ENCODE assay signal across 11 cellular contexts in the genomic region with DNA sequence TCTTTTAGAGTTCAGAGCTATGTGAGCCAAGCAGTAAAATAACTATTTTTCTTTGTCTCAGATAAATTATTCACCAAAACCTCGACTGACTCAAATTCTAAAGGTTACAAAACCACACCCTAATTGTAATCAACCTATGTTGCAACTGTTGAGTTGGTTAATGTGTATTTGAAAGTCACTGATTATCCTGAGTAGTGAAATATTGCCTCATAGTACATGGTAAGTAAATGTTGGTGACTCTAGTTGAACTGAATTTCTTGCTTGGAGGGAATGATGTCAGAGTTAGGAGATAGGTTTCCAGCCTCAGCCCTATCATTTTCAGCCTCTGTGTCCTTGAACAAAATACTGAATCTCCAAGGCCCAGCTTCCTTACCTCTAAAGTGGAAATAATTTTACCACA. TPM values are rescaled to one million over a fixed set of nuclear protein-coding genes. Genes with fewer than 3 reads are reported as not detected.
DNase-seq lines count a peak whose midpoint lies in the region; ATAC-seq and TF ChIP-seq lines count a peak whose summit lies in the region.
"Had no signal": no experiment of that assay in that cellular context is flagged by ENCODE, and none has a peak within 500 bp of the region (broad histone marks: within the 10 kb centered on the region; RNA-seq: fewer than 3 reads in every experiment).

No MANE protein-coding gene starts in this region.

- TF ChIP-seq CTCF in RWPE2 (IDR thresholded peaks at IDR 0.05; ENCODE audit: poor library complexity, severe bottlenecking): no peak

- H3K9me3 Mint-ChIP-seq in activated naive CD4-positive, alpha-beta T cell treated with anti-CD3 and anti-CD28 coated beads, Interleukin-2, amount 50 U/mL, for 72 hours: no peaks in the 10 kb centered on the region

- peak; percentile 70 for ATAC-seq in HG02943 (IDR thresholded peaks at IDR 0.05; ENCODE audit: low read depth, unreplicated experiment)
- peak; percentile 76 for ATAC-seq in RWPE2 (ENCODE audit: low read depth)
- no peak for ATAC-seq in GM19023 (IDR thresholded peaks at IDR 0.05; ENCODE audit: unreplicated experiment)
- no peak for ATAC-seq in activated naive CD4-positive, alpha-beta T cell treated with anti-CD3 and anti-CD28 coated beads, Interleukin-2, amount 50 U/mL, for 72 hours

- H3K27ac ChIP-seq in RWPE2 (ENCODE audit: poor library complexity, severe bottlenecking): no peak overlapping the region
- H3K27ac ChIP-seq: thyroid gland had no signal

- H3K9me3 ChIP-seq in RWPE2 (ENCODE audit: severe bottlenecking): no peaks in the 10 kb centered on the region
- H3K9me3 ChIP-seq: thyroid gland had no signal

- no peaks in the 10 kb centered on the region for H3K36me3 ChIP-seq in RWPE2 (ENCODE audit: low read depth)
- H3K36me3 ChIP-seq: thyroid gland had no signal

- peaks cover 2% of the 10 kb centered on the region for H3K4me1 ChIP-seq in RWPE2 (ENCODE audit: insufficient read depth, poor library complexity, severe bottlenecking)
- H3K4me1 ChIP-seq: thyroid gland had no signal

- H3K27ac Mint-ChIP-seq in activated naive CD4-positive, alpha-beta T cell treated with anti-CD3 and anti-CD28 coated beads, Interleukin-2, amount 50 U/mL, for 72 hours: no peak overlapping the region
- H3K27ac Mint-ChIP-seq: nephron progenitor cell had no signal

- no peak overlapping the region for H3K4me3 ChIP-seq in RWPE2 (ENCODE audit: severe bottlenecking)
- H3K4me3 ChIP-seq: thyroid gland had no signal

- H3K36me3 Mint-ChIP-seq in activated naive CD4-positive, alpha-beta T cell treated with anti-CD3 and anti-CD28 coated beads, Interleukin-2, amount 50 U/mL, for 72 hours: no peaks in the 10 kb centered on the region

- no peaks in the 10 kb centered on the region for H3K27me3 ChIP-seq in RWPE2 (ENCODE audit: insufficient read depth, poor library complexity, severe bottlenecking)
- H3K27me3 ChIP-seq: thyroid gland had no signal

- DNase-seq in ELR (ENCODE audit: low read depth): peak; percentile 1
- no peak for DNase-seq in RWPE2 (ENCODE audit: low spot score)
- peak; percentile 59 for DNase-seq in left kidney (ENCODE audit: low read depth, low spot score)
- no peak for DNase-seq in HuH-7.5 (ENCODE audit: low spot score)
- no peak for DNase-seq in activated naive CD4-positive, alpha-beta T cell treated with anti-CD3 and anti-CD28 coated beads, Interleukin-2, amount 50 U/mL, for 72 hours (ENCODE audit: low spot score in 2 of 2)
- DNase-seq in NCI-H2029 (lab: John Stamatoyannopoulos, UW): no peak
- DNase-seq: NCI-H345, nephron progenitor cell, thyroid gland had no signal

RNA-seq across cellular contexts. Expression of a gene that starts 3.0 kb away (rescaled TPM):
- under 1 TPM in 1 of 2 donors, not detected in 1; 0.68 TPM for total RNA-seq in activated naive CD4-positive, alpha-beta T cell treated with anti-CD3 and anti-CD28 coated beads, Interleukin-2, amount 50 U/mL, for 72 hours
- total RNA-seq: thyroid gland had no signal

Comparison
In these comparisons a context has a peak if more than half of its experiments do, and no peak if none do; other contexts are left out.
1. DNase-seq: peak in ELR (single experiment) and left kidney (single experiment); none in RWPE2 (single experiment), HuH-7.5 (single experiment), activated naive CD4-positive, alpha-beta T cell treated with anti-CD3 and anti-CD28 coated beads, Interleukin-2, amount 50 U/mL, for 72 hours (0 of 2) and NCI-H2029 (single experiment).
2. ATAC-seq: peak in HG02943 (single experiment) and RWPE2 (single experiment); none in GM19023 (single experiment) and activated naive CD4-positive, alpha-beta T cell treated with anti-CD3 and anti-CD28 coated beads, Interleukin-2, amount 50 U/mL, for 72 hours (0 of 2).